In the genomic region with DNA sequence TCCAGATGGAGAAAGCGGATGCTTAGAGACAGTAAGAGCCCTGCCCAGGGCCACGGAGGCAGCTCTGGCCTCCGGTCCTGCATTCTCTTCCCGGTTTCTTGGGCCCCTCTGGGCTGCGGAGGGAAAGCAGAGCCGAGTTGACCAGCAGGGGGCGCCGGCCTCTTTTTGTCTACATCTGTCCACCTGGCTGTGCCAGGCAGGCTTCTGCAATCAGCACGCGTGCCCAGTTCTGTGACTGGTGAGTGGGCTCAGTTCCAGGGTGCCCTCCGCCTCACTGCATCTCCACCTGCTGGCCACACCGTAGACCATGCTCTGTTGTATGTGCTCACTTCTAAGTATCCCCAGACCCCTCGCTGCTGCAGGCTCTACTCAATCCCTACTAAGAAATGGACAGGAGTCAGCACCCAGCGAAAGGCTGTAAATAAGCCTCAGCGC, we compare ENCODE assay signal across 8 cellular contexts. TPM values are rescaled to one million over a fixed set of nuclear protein-coding genes. Genes with fewer than 3 reads are reported as not detected.
DNase-seq lines count a peak whose midpoint lies in the region; ATAC-seq and TF ChIP-seq lines count a peak whose summit lies in the region.

No MANE protein-coding gene starts in this region.

- peak; percentile 79 to 97 (median 96) for TF ChIP-seq CTCF in right lobe of liver (IDR thresholded peaks at IDR 0.05)

- H3K27ac ChIP-seq in right lobe of liver: no peak overlapping the region

- ATAC-seq in HG03025 (IDR thresholded peaks at IDR 0.05; ENCODE audit: low FRiP score, unreplicated experiment): peak; percentile 66
- peak; percentile 96 to 99 (median 98) for ATAC-seq in right lobe of liver
- no peak for ATAC-seq in HG02763 (IDR thresholded peaks at IDR 0.05; ENCODE audit: unreplicated experiment)

- DNase-seq in DMS53 treated with DMSO at 0.1 percent for 48 hours (lab: John Stamatoyannopoulos, UW; ENCODE audit: unreplicated experiment) (peak; percentile 51), NCI-H460 (ENCODE audit: extremely low read depth, low read depth) (peak; percentile 60), dedifferentiated amniotic fluid mesenchymal stem cell (ENCODE audit: extremely low spot score) (peak; percentile 58), right lobe of liver (peak; percentile 92 to 93 (median 92))
- DNase-seq in activated CD4-positive, alpha-beta T cell treated with anti-CD3 and anti-CD28 coated beads, Interleukin-2, amount 50 U/mL, for 1 hour: peak; percentile 64
- peak; percentile 15 to 76 (median 61) for DNase-seq in stimulated activated CD4-positive, alpha-beta T cell treated with anti-CD3 and anti-CD28 coated beads, TNF-alpha, amount 100 ng/mL, for 24 hours (ENCODE audit: low read depth in 3 of 3)

- intact Hi-C loops in right lobe of liver (cut with DNase I): loop anchor here (5.0 to 10.0 kb wide), 2 partner anchors 381 to 389 kb away; no protein-coding TSS in a partner anchor

- 20% methylated on average over 8 of the region's 15 CpGs for WGBS in right lobe of liver (ENCODE audit: insufficient coverage, low coverage, low lambda C conversion rate, missing lambda C conversion rate)

- TF ChIP-seq POLR2A in right lobe of liver (IDR thresholded peaks at IDR 0.05): no peak

- no peak overlapping the region for H3K4me3 ChIP-seq in right lobe of liver

- H3K4me1 ChIP-seq in right lobe of liver: peaks cover 0 to 3% (median 0%) of the 10 kb centered on the region in 4 donors

- no peaks in the 10 kb centered on the region for H3K36me3 ChIP-seq in right lobe of liver

- H3K9me3 ChIP-seq in right lobe of liver: no peaks in the 10 kb centered on the region

- no peaks in the 10 kb centered on the region for H3K27me3 ChIP-seq in right lobe of liver

RNA-seq across cellular contexts. Expression of gene HUNK, which starts 6.7 kb away (rescaled TPM):
- 0.67 and 1.0 TPM in 2 replicates for total RNA-seq in NCI-H460 (2014; rRNA removed; shearing (Covaris generic))
- 0.11 and 0.57 TPM in 2 replicates for polyA plus RNA-seq in NCI-H460 (2014; cell fraction: nucleus; rRNA removed)
- under 1 TPM; 0.12 to 0.64 (median 0.32) TPM for total RNA-seq in right lobe of liver
